ENCODE assay signal across 11 cellular contexts in the genomic region with DNA sequence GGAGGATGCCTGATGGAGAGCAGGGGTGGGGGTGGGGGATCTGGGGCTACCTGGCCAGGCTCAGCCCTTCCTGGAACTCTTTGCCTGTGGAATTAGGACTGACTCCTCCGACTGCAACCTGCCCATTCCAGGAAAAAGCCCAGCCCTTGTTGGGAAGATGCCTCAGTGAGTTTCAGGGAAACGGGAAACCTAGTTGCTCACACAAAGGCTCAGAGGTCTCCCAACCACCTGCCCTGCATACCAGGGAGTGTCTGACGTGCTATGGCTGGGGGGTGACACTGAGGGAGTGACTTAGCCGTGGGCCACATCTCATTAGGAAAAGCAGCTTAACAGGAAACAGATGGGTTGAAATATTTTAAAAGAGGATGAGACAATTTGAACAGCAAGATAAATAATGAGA. TPM values are rescaled to one million over a fixed set of nuclear protein-coding genes. Genes with fewer than 3 reads are reported as not detected.
DNase-seq lines count a peak whose midpoint lies in the region; ATAC-seq and TF ChIP-seq lines count a peak whose summit lies in the region.
"Had no signal": no experiment of that assay in that cellular context is flagged by ENCODE, and none has a peak within 500 bp of the region (broad histone marks: within the 10 kb centered on the region; RNA-seq: fewer than 3 reads in every experiment).

No MANE protein-coding gene starts in this region.

- no peaks in the 10 kb centered on the region for H3K4me1 ChIP-seq in prostate gland (replicated peaks)
- H3K4me1 ChIP-seq: BE2C had no signal

- no peaks in the 10 kb centered on the region for H3K9me3 ChIP-seq in prostate gland
- H3K9me3 ChIP-seq: BE2C had no signal

- no peak overlapping the region for H3K4me3 Mint-ChIP-seq in Calu3 (ENCODE audit: low read depth, unreplicated experiment)

- no peak for TF ChIP-seq POLR2A in prostate gland (IDR thresholded peaks at IDR 0.05)

- TF ChIP-seq CTCF in Calu3 (IDR thresholded peaks at IDR 0.05; ENCODE audit: unreplicated experiment) (no peak), prostate gland (IDR thresholded peaks at IDR 0.05) (no peak)

- no peaks in the 10 kb centered on the region for H3K36me3 ChIP-seq in prostate gland
- H3K36me3 ChIP-seq: BE2C had no signal

- H3K4me3 ChIP-seq in prostate gland = no peak overlapping the region

- intact Hi-C loops in Calu3 (cut with micrococcal nuclease; ENCODE audit: unreplicated experiment) = no loop called here
- intact Hi-C loops in posterior vena cava (cut with DNase I) = no loop called here
- intact Hi-C loops in prostate gland (cut with DNase I) = no loop called here

- peaks cover 41% of the 10 kb centered on the region for H3K27me3 Mint-ChIP-seq in Calu3 (ENCODE audit: unreplicated experiment)

- no peaks in the 10 kb centered on the region for H3K9me3 Mint-ChIP-seq in Calu3 (ENCODE audit: low read depth, unreplicated experiment)

- DNase-seq in Calu3 = peak; percentile 8
- DNase-seq in RPMI7951 (ENCODE audit: low read depth) = peak; percentile 11
- DNase-seq in germinal center (ENCODE audit: low spot score) = peak; percentile 28
- peak; percentile 79 for DNase-seq in posterior vena cava (ENCODE audit: low spot score)
- DNase-seq in prostate gland (ENCODE audit: low spot score) = no peak
- DNase-seq in EL = no peak
- DNase-seq: BE2C had no signal

- no peaks in the 10 kb centered on the region for H3K4me1 Mint-ChIP-seq in Calu3 (ENCODE audit: low read depth, unreplicated experiment)

- no peak for ATAC-seq in HG03095 (IDR thresholded peaks at IDR 0.05; ENCODE audit: unreplicated experiment)
- ATAC-seq in GM21723 (IDR thresholded peaks at IDR 0.05; ENCODE audit: unreplicated experiment) = no peak
- ATAC-seq: HCT116 had no signal

- no peak overlapping the region for H3K27ac Mint-ChIP-seq in Calu3 (ENCODE audit: unreplicated experiment)

- WGBS in prostate gland = 51% methylated on average over 4 of the region's 4 CpGs

- H3K27me3 ChIP-seq in prostate gland (replicated peaks; ENCODE audit: insufficient read depth) = no peaks in the 10 kb centered on the region
- H3K27me3 ChIP-seq: BE2C had no signal

- H3K36me3 Mint-ChIP-seq in Calu3 (ENCODE audit: insufficient read depth, unreplicated experiment) = no peaks in the 10 kb centered on the region

- BruUV-seq in Calu3 (replicated peaks; lab: Mats Ljungman, UMichigan) = no TSS peak

- CTCF ChIA-PET in Calu3 (lab: Charles Lee) = no interaction called here

- H3K27ac ChIP-seq in prostate gland = no peak overlapping the region

RNA-seq across cellular contexts. Expression of a gene that starts 27.9 kb away (rescaled TPM):
- total RNA-seq in Calu3 (2022) (not detected in 2 replicates), posterior vena cava (under 1 TPM; 0.10 to 0.14 TPM), prostate gland (not detected)
- total RNA-seq in RPMI7951 (2014; rRNA removed; shearing (Covaris generic)) = not detected in 2 replicates
- total RNA-seq: epithelial cell of proximal tubule had no signal

RNA-seq across cellular contexts. Expression of a gene that starts 38.5 kb away (rescaled TPM):
- total RNA-seq in Calu3 (2022) = 0.45 and 1.5 TPM in 2 replicates
- total RNA-seq in RPMI7951 (2014; rRNA removed; shearing (Covaris generic)) = not detected in 2 replicates
- 10 to 100 TPM; 17.0 to 20.6 TPM for total RNA-seq in posterior vena cava
- 1 to 10 TPM in 1 of 2 donors, under 1 TPM in 1; 0.55 to 1.9 TPM for total RNA-seq in prostate gland

RNA-seq across cellular contexts. Expression of a gene that starts 43.4 kb away (rescaled TPM):
- total RNA-seq in Calu3 (2022) (88.1 and 90.4 TPM in 2 replicates), posterior vena cava (100 to 1,000 TPM; 163 to 204 TPM), prostate gland (100 to 1,000 TPM in 1 of 2 donors, 10 to 100 TPM in 1; 91.0 to 135 TPM)
- 245 and 278 TPM in 2 replicates for total RNA-seq in RPMI7951 (2014; rRNA removed; shearing (Covaris generic))

RNA-seq across cellular contexts. Expression of a gene that starts 58.2 kb away (rescaled TPM):
- total RNA-seq in Calu3 (2022) = 1.1 and 1.2 TPM in 2 replicates
- total RNA-seq in RPMI7951 (2014; rRNA removed; shearing (Covaris generic)) = 0.29 and 0.72 TPM in 2 replicates
- 10 to 100 TPM in 1 of 2 donors, 1 to 10 TPM in 1; 9.8 to 11.8 TPM for total RNA-seq in posterior vena cava
- total RNA-seq in prostate gland = 10 to 100 TPM in 1 of 2 donors, 1 to 10 TPM in 1; 8.6 to 15.5 TPM

Comparison
In these comparisons a context has a peak if more than half of its experiments do, and no peak if none do; other contexts are left out.
1. DNase-seq: peak in Calu3 (single experiment), RPMI7951 (single experiment), germinal center (single experiment) and posterior vena cava (single experiment); none in prostate gland (single experiment) and EL (single experiment).